Comparison of ENCODE assay signal across 15 cellular contexts in genomic region chr2:64748147-64748546, GRCh38.
DNase-seq lines count a peak whose midpoint lies in the region; ATAC-seq and TF ChIP-seq lines count a peak whose summit lies in the region.
"Had no signal": no experiment of that assay in that cellular context is flagged by ENCODE, and none has a peak within 500 bp of the region (broad histone marks: within the 10 kb centered on the region; RNA-seq: fewer than 3 reads in every experiment).

No MANE protein-coding gene starts in this region.

- H3K9me3 ChIP-seq in DOHH2 (ENCODE audit: control insufficient read depth, insufficient read depth, low read length) (no peaks in the 10 kb centered on the region), adipocyte (ENCODE audit: control insufficient read depth, low read length) (no peaks in the 10 kb centered on the region), right lobe of liver (no peaks in the 10 kb centered on the region), ovary (no peaks in the 10 kb centered on the region)
- H3K9me3 ChIP-seq: MG63, sigmoid colon had no signal

- H3K36me3 Mint-ChIP-seq in IgD-negative memory B cell: peaks cover 1% of the 10 kb centered on the region
- H3K36me3 Mint-ChIP-seq in effector memory CD8-positive, alpha-beta T cell (ENCODE audit: insufficient read depth): peaks cover 5% of the 10 kb centered on the region

- H3K4me2 ChIP-seq in DOHH2 (ENCODE audit: low read length): peak overlapping the region; percentile 70

- peaks cover 15 to 26% (median 21%) of the 10 kb centered on the region in 3 donors for H3K4me1 Mint-ChIP-seq in IgD-negative memory B cell
- H3K4me1 Mint-ChIP-seq in effector memory CD8-positive, alpha-beta T cell (ENCODE audit: low read depth in 2 of 2): peaks cover 9 to 19% of the 10 kb centered on the region in 2 donors

- H3K27ac Mint-ChIP-seq in IgD-negative memory B cell: peak overlapping the region in 2 of 3 donors; percentile 57 to 86
- no peak overlapping the region for H3K27ac Mint-ChIP-seq in effector memory CD8-positive, alpha-beta T cell

- DNase-seq in adipocyte (ENCODE audit: low read depth) (no peak), right lobe of liver (no peak), ecto neural progenitor cell (ENCODE audit: low spot score) (no peak), ovary (no peak)
- no peak for DNase-seq in effector memory CD8-positive, alpha-beta T cell
- DNase-seq: effector CD4-positive, alpha-beta T cell; MG63; NCI-H2081 treated with DMSO at 0.1 percent for 48 hours; NCI-H524 treated with DMSO at 0.1 percent for 48 hours; nucleus accumbens; sigmoid colon had no signal

- peak overlapping the region in 1 of 4 donors; percentile 99 for H3K4me3 Mint-ChIP-seq in IgD-negative memory B cell
- H3K4me3 Mint-ChIP-seq in effector memory CD8-positive, alpha-beta T cell: no peak overlapping the region

- TF ChIP-seq POLR2A in right lobe of liver (IDR thresholded peaks at IDR 0.05) (no peak), ovary (IDR thresholded peaks at IDR 0.05) (no peak)

- peaks cover 5% of the 10 kb centered on the region; the same call in 1 of the 2 replicates for H3K36me3 ChIP-seq in DOHH2 (ENCODE audit: control insufficient read depth, low read length)
- H3K36me3 ChIP-seq in adipocyte (ENCODE audit: control insufficient read depth, insufficient read depth, low read length, severe bottlenecking): no peaks in the 10 kb centered on the region
- no peaks in the 10 kb centered on the region for H3K36me3 ChIP-seq in right lobe of liver
- no peaks in the 10 kb centered on the region for H3K36me3 ChIP-seq in ovary
- H3K36me3 ChIP-seq: sigmoid colon had no signal

- TF ChIP-seq CTCF in DOHH2 (IDR thresholded peaks at IDR 0.05; ENCODE audit: low read depth, low read length, poor library complexity, severe bottlenecking): no peak
- no peak for TF ChIP-seq CTCF in right lobe of liver (IDR thresholded peaks at IDR 0.05)
- no peak for TF ChIP-seq CTCF in ovary (IDR thresholded peaks at IDR 0.05)

- TF ChIP-seq EP300 in ovary (IDR thresholded peaks at IDR 0.05): no peak

- peak overlapping the region; percentile 97 for H3K9ac ChIP-seq in adipocyte (ENCODE audit: low read length)

- peaks cover 43% of the 10 kb centered on the region for H3F3A ChIP-seq in DOHH2 (ENCODE audit: control insufficient read depth, insufficient read depth)

- H3K4me3 ChIP-seq in DOHH2 (ENCODE audit: low read length): peak overlapping the region; percentile 86
- H3K4me3 ChIP-seq in adipocyte (ENCODE audit: low read length): peak overlapping the region; percentile 92
- H3K4me3 ChIP-seq in right lobe of liver: no peak overlapping the region
- no peak overlapping the region for H3K4me3 ChIP-seq in ovary
- H3K4me3 ChIP-seq: sigmoid colon had no signal

- no peaks in the 10 kb centered on the region for H3K27me3 Mint-ChIP-seq in IgD-negative memory B cell
- H3K27me3 Mint-ChIP-seq in effector memory CD8-positive, alpha-beta T cell: no peaks in the 10 kb centered on the region

- no peaks in the 10 kb centered on the region for H3K9me2 ChIP-seq in DOHH2 (replicated peaks; ENCODE audit: control insufficient read depth, low read length)

- H3K79me2 ChIP-seq in DOHH2 (ENCODE audit: control insufficient read depth, low read length): peaks cover 53% of the 10 kb centered on the region

- H3K27ac ChIP-seq in DOHH2 (ENCODE audit: low read depth, low read length) (peak overlapping the region; percentile 91), right lobe of liver (peak overlapping the region in 2 of 3 donors; percentile 5 to 89), ovary (peak overlapping the region in 1 of 2 donors; percentile 96)

- intact Hi-C loops in right lobe of liver (cut with DNase I) (no loop called here), ovary (cut with DNase I) (no loop called here)

- ATAC-seq in right lobe of liver (no peak), HG03196 (IDR thresholded peaks at IDR 0.05; ENCODE audit: unreplicated experiment) (no peak)
- no peak for ATAC-seq in effector memory CD8-positive, alpha-beta T cell (replicated peaks)
- ATAC-seq: Panc1 had no signal

- WGBS in right lobe of liver (ENCODE audit: insufficient coverage, low coverage, low lambda C conversion rate, missing lambda C conversion rate): 97% methylated on average over 3 of the region's 3 CpGs
- 93 to 98% (median 97%) methylated on average over 3 of the region's 3 CpGs for WGBS in ovary, 3 donors

- no peaks in the 10 kb centered on the region for H3K9me3 Mint-ChIP-seq in IgD-negative memory B cell
- H3K9me3 Mint-ChIP-seq in effector memory CD8-positive, alpha-beta T cell: no peaks in the 10 kb centered on the region

- H3K27me3 ChIP-seq in DOHH2 (ENCODE audit: control insufficient read depth, low read length) (no peaks in the 10 kb centered on the region), adipocyte (replicated peaks; ENCODE audit: control insufficient read depth, insufficient read depth, low read length) (no peaks in the 10 kb centered on the region), right lobe of liver (no peaks in the 10 kb centered on the region), ovary (no peaks in the 10 kb centered on the region)
- H3K27me3 ChIP-seq: MG63, sigmoid colon had no signal

- no peaks in the 10 kb centered on the region for H4K20me1 ChIP-seq in DOHH2 (ENCODE audit: control insufficient read depth, insufficient read depth, low read depth, low read length)

- H3K4me1 ChIP-seq in DOHH2 (ENCODE audit: control insufficient read depth, low read length) (peaks cover 53% of the 10 kb centered on the region), adipocyte (ENCODE audit: control insufficient read depth, insufficient read depth, low read length) (peaks cover 56% of the 10 kb centered on the region), right lobe of liver (peaks cover 0 to 25% (median 4%) of the 10 kb centered on the region in 4 donors), ovary (ENCODE audit: insufficient read depth) (peaks cover 8% of the 10 kb centered on the region)

Comparison
In these comparisons a context has a peak if more than half of its experiments do, and no peak if none do; other contexts are left out.
1. H3K4me3 ChIP-seq: peak in DOHH2 (single experiment) and adipocyte (single experiment); none in right lobe of liver (0 of 3) and ovary (single experiment).
2. H3K27ac Mint-ChIP-seq: peak in IgD-negative memory B cell (2 of 3); none in effector memory CD8-positive, alpha-beta T cell (0 of 2).